ENCODE assay signal across 22 cellular contexts in genomic region chr10:123778719-123779118, GRCh38.
DNase-seq lines count a peak whose midpoint lies in the region; ATAC-seq, FAIRE-seq and TF ChIP-seq lines count a peak whose summit lies in the region.
"Had no signal": no experiment of that assay in that cellular context is flagged by ENCODE, and none has a peak within 500 bp of the region (broad histone marks: within the 10 kb centered on the region; RNA-seq: fewer than 3 reads in every experiment).

No MANE protein-coding gene starts in this region.

- intact Hi-C loops in HepG2 (cut with micrococcal nuclease; ENCODE audit: unreplicated experiment), result no loop called here

- H3K27me3 ChIP-seq in foreskin keratinocyte (peaks cover 84% of the 10 kb centered on the region), keratinocyte (ENCODE audit: control insufficient read depth, extremely low read depth, insufficient read depth, low read length) (peaks cover 27% of the 10 kb centered on the region), HepG2 (ENCODE audit: control insufficient read depth in 1 of 2, insufficient read depth in 2 of 2, low read length in 2 of 2) (peaks cover 2 to 24% of the 10 kb centered on the region in 2 experiments; a peak in 4 of 5 replicates)

- H3K9ac ChIP-seq in keratinocyte (ENCODE audit: control insufficient read depth, extremely low read depth, insufficient read depth, low read length) (no peak overlapping the region), HepG2 (ENCODE audit: insufficient read depth, low read depth, low read length) (no peak overlapping the region)

- H3K27ac Mint-ChIP-seq in activated T-helper 17 cell treated with anti-CD3 and anti-CD28 coated beads, Interleukin-2, amount 50 U/mL, for 72 hours, result no peak overlapping the region
- H3K27ac Mint-ChIP-seq: H9, IgD-negative memory B cell had no signal

- H3K27ac ChIP-seq in foreskin keratinocyte, result no peak overlapping the region
- no peak overlapping the region for H3K27ac ChIP-seq in keratinocyte (ENCODE audit: control insufficient read depth, insufficient read depth, low read length)
- no peak overlapping the region for H3K27ac ChIP-seq in HepG2 (ENCODE audit: extremely low read length, insufficient read depth, low read length)
- H3K27ac ChIP-seq: C4-2B had no signal

- no TSS peak for BruUV-seq in HepG2 (replicated peaks; lab: Mats Ljungman, UMichigan)

- H3K36me3 ChIP-seq in keratinocyte (ENCODE audit: control insufficient read depth in 2 of 2, extremely low read depth in 1 of 2, insufficient read depth in 2 of 2, low read length in 2 of 2) (no peaks in the 10 kb centered on the region), HepG2 (replicated peaks in 1 of 2; ENCODE audit: control insufficient read depth in 1 of 2, insufficient read depth in 2 of 2, low read length in 2 of 2) (no peaks in the 10 kb centered on the region)

- H3K4me3 ChIP-seq in keratinocyte (ENCODE audit: control insufficient read depth in 2 of 3, extremely low read depth in 1 of 3, insufficient read depth in 2 of 3, low read depth in 1 of 3, low read length in 3 of 3) (no peak overlapping the region), HepG2 (replicated peaks in 1 of 3; ENCODE audit: insufficient read depth in 1 of 3, low read depth in 2 of 3, low read length in 3 of 3) (no peak overlapping the region)
- H3K4me3 ChIP-seq: GM12878 had no signal

- no peak for TF ChIP-seq RAD21 in HepG2 (CRISPR knock-in tag; IDR thresholded peaks at IDR 0.05)

- ATAC-seq in foreskin keratinocyte, result peak; percentile 64
- ATAC-seq in HepG2, result no peak
- no peak for ATAC-seq in activated T-helper 17 cell treated with anti-CD3 and anti-CD28 coated beads, Interleukin-2, amount 50 U/mL, for 72 hours (replicated peaks)

- H4K20me1 ChIP-seq in keratinocyte (ENCODE audit: control insufficient read depth, extremely low read depth, insufficient read depth, low read length), result no peaks in the 10 kb centered on the region
- H4K20me1 ChIP-seq in HepG2 (ENCODE audit: insufficient read depth, low read length), result no peaks in the 10 kb centered on the region

- H3K36me3 Mint-ChIP-seq in activated T-helper 17 cell treated with anti-CD3 and anti-CD28 coated beads, Interleukin-2, amount 50 U/mL, for 72 hours (ENCODE audit: low read depth), result no peaks in the 10 kb centered on the region
- H3K36me3 Mint-ChIP-seq: CD4-positive, alpha-beta memory T cell; IgD-negative memory B cell had no signal

- no peaks in the 10 kb centered on the region for H3K4me1 Mint-ChIP-seq in activated T-helper 17 cell treated with anti-CD3 and anti-CD28 coated beads, Interleukin-2, amount 50 U/mL, for 72 hours
- H3K4me1 Mint-ChIP-seq: CD4-positive, alpha-beta memory T cell; IgD-negative memory B cell had no signal

- TF ChIP-seq EP300 in HepG2 (IDR thresholded peaks at IDR 0.05; ENCODE audit: low read depth in 2 of 2, low read length in 2 of 2), result no peak
- TF ChIP-seq EP300 in HepG2 (CRISPR knock-in tag; IDR thresholded peaks at IDR 0.05; ENCODE audit: borderline replicate concordance), result no peak

- no peak overlapping the region for H2AFZ ChIP-seq in keratinocyte (ENCODE audit: control insufficient read depth, low read length)
- no peak overlapping the region for H2AFZ ChIP-seq in HepG2 (ENCODE audit: low read length)

- H3K9me1 ChIP-seq in keratinocyte (ENCODE audit: control insufficient read depth, extremely low read depth, insufficient read depth, low read length), result no peaks in the 10 kb centered on the region

- TF ChIP-seq POLR2A in HepG2 (IDR thresholded peaks at IDR 0.05; ENCODE audit: insufficient read depth in 1 of 2, low read depth in 2 of 2, low read length in 2 of 2), result no peak

- H3K79me2 ChIP-seq in keratinocyte (ENCODE audit: control insufficient read depth, insufficient read depth, low read length) (no peaks in the 10 kb centered on the region), HepG2 (ENCODE audit: insufficient read depth, low read length) (no peaks in the 10 kb centered on the region)

- H3K4me3 Mint-ChIP-seq in activated T-helper 17 cell treated with anti-CD3 and anti-CD28 coated beads, Interleukin-2, amount 50 U/mL, for 72 hours, result no peak overlapping the region
- H3K4me3 Mint-ChIP-seq: CD4-positive, alpha-beta memory T cell; H9; IgD-negative memory B cell had no signal

- CTCF ChIA-PET in HepG2 (lab: Yijun Ruan, JAX; ENCODE audit: low intra/inter-chr PET ratio, low total read pairs), result no interaction called here

- TF ChIP-seq CTCF in foreskin keratinocyte (conservative IDR thresholded peaks at IDR 0.05), result no peak
- no peak for TF ChIP-seq CTCF in keratinocyte (optimal IDR thresholded peaks at IDR 0.05 in 1 of 3, IDR thresholded peaks at IDR 0.05 in 1 of 3, conservative IDR thresholded peaks at IDR 0.05 in 1 of 3; ENCODE audit: extremely low read depth in 1 of 3, insufficient read depth in 2 of 3, low read length in 3 of 3)
- TF ChIP-seq CTCF in D721Med (IDR thresholded peaks at IDR 0.05; ENCODE audit: insufficient read depth, missing control alignments), result no peak
- TF ChIP-seq CTCF in HepG2 (CRISPR knock-in tag; IDR thresholded peaks at IDR 0.05), result no peak

- POLR2A ChIA-PET in HepG2 (lab: Yijun Ruan, JAX), result no interaction called here

- in situ Hi-C loops in HepG2 (cut with HindIII; ENCODE audit: extremely low pct_ligation_motif_present, low pct_unique_long_range_greater_than_20kb), result no loop called here

- dilution Hi-C loops in keratinocyte (cut with MboI; ENCODE audit: extremely low pct_ligation_motif_present, low sequenced_read_pairs), result no loop called here

- DNase-seq in foreskin keratinocyte (peak; percentile 56 to 63), keratinocyte (ENCODE audit: low read depth, low spot score) (no peak), occipital lobe (lab: John Stamatoyannopoulos, UW) (peak; percentile 44), superior temporal gyrus (ENCODE audit: extremely low spot score) (peak; percentile 64), D721Med (ENCODE audit: insufficient read length, low spot score) (no peak), HepG2 (ENCODE audit: low spot score) (no peak)
- DNase-seq: ACHN; Calu3; CD4-positive, alpha-beta memory T cell; DMS 273 treated with DMSO at 0.1 percent for 48 hours; DMS53; DND-41; EL; H9 had no signal

- no peaks in the 10 kb centered on the region for H3K9me3 Mint-ChIP-seq in activated T-helper 17 cell treated with anti-CD3 and anti-CD28 coated beads, Interleukin-2, amount 50 U/mL, for 72 hours
- H3K9me3 Mint-ChIP-seq: H9, IgD-negative memory B cell had no signal

- H3K27me3 Mint-ChIP-seq in activated T-helper 17 cell treated with anti-CD3 and anti-CD28 coated beads, Interleukin-2, amount 50 U/mL, for 72 hours, result peaks cover 28% of the 10 kb centered on the region

- no peaks in the 10 kb centered on the region for H3K9me3 ChIP-seq in keratinocyte (ENCODE audit: control insufficient read depth, low read depth, low read length)
- H3K9me3 ChIP-seq in HepG2 (ENCODE audit: low read length), result no peaks in the 10 kb centered on the region

- H3K4me2 ChIP-seq in keratinocyte (ENCODE audit: control insufficient read depth, extremely low read depth, insufficient read depth, low read depth, low read length) (no peak overlapping the region), HepG2 (ENCODE audit: low read depth, low read length) (no peak overlapping the region)

- peak; percentile 49 for FAIRE-seq in keratinocyte (lab: Jason Lieb, UNC)
- FAIRE-seq in D721Med (lab: Jason Lieb, UNC), result no peak
- no peak for FAIRE-seq in HepG2 (lab: Jason Lieb, UNC)
- FAIRE-seq: A204.1, GM12878, GM19239, H1, HTR-8/SVneo had no signal

- 42% methylated on average over 3 of the region's 3 CpGs for WGBS in HepG2 (ENCODE audit: low lambda C conversion rate)

- no peaks in the 10 kb centered on the region for H3K4me1 ChIP-seq in foreskin keratinocyte
- H3K4me1 ChIP-seq in keratinocyte (ENCODE audit: control insufficient read depth, extremely low read depth, insufficient read depth, low read length), result peaks cover 2% of the 10 kb centered on the region
- H3K4me1 ChIP-seq in HepG2 (ENCODE audit: insufficient read depth, low read length), result no peaks in the 10 kb centered on the region

TF ChIP-seq in HepG2, 621 proteins besides CTCF, POLR2A, EP300 and RAD21:
- no peak for TF ChIP-seq ZMYM4 (CRISPR knock-in tag; IDR thresholded peaks at IDR 0.05)
- no peak for TF ChIP-seq KDM5A (IDR thresholded peaks at IDR 0.05; ENCODE audit: borderline replicate concordance, low read length)
- TF ChIP-seq MAZ (IDR thresholded peaks at IDR 0.05; ENCODE audit: borderline replicate concordance, low read depth, low read length), result no peak
- TF ChIP-seq MAZ (CRISPR knock-in tag; IDR thresholded peaks at IDR 0.05; ENCODE audit: low read depth), result no peak
- TF ChIP-seq ZNF563 (CRISPR knock-in tag; IDR thresholded peaks at IDR 0.05), result no peak
- no peak for TF ChIP-seq ZNF781 (CRISPR knock-in tag; IDR thresholded peaks at IDR 0.05; ENCODE audit: borderline replicate concordance, not compliant biosample characterization)
- no peak for TF ChIP-seq ZNF816 (CRISPR knock-in tag; IDR thresholded peaks at IDR 0.05; ENCODE audit: borderline replicate concordance)
- no peak for TF ChIP-seq TAF1 (CRISPR knock-in tag; IDR thresholded peaks at IDR 0.05)
- no peak for TF ChIP-seq ZNF619 (CRISPR knock-in tag; IDR thresholded peaks at IDR 0.05)
- TF ChIP-seq SP2 (CRISPR knock-in tag; IDR thresholded peaks at IDR 0.05), result no peak
- no peak for TF ChIP-seq DPF2 (CRISPR knock-in tag; IDR thresholded peaks at IDR 0.05; ENCODE audit: borderline replicate concordance, low read depth)
- TF ChIP-seq HMGA1 (CRISPR knock-in tag; conservative IDR thresholded peaks at IDR 0.05), result no peak
- TF ChIP-seq PTBP1 (IDR thresholded peaks at IDR 0.05; ENCODE audit: low read depth, low read length, poor library complexity, severe bottlenecking), result no peak
- TF ChIP-seq ETV6 (CRISPR knock-in tag; conservative IDR thresholded peaks at IDR 0.05), result no peak
- no peak for TF ChIP-seq ZNF780A (CRISPR knock-in tag; IDR thresholded peaks at IDR 0.05)

Comparison
In these comparisons a context has a peak if more than half of its experiments do, and no peak if none do; other contexts are left out.
1. DNase-seq: peak in foreskin keratinocyte (2 of 2), occipital lobe (single experiment) and superior temporal gyrus (single experiment); none in keratinocyte (single experiment), D721Med (single experiment) and HepG2 (single experiment).